Comparison of ENCODE assay signal across 10 cellular contexts in genomic region chr13:43269037-43269476, GRCh38.
DNase-seq lines count a peak whose midpoint lies in the region; ATAC-seq and TF ChIP-seq lines count a peak whose summit lies in the region.
"Had no signal": no experiment of that assay in that cellular context is flagged by ENCODE, and none has a peak within 500 bp of the region (broad histone marks: within the 10 kb centered on the region; RNA-seq: fewer than 3 reads in every experiment).

No MANE protein-coding gene starts in this region.

- H3K4me1 Mint-ChIP-seq in progenitor cell of endocrine pancreas (ENCODE audit: low read depth), result peaks cover 43% of the 10 kb centered on the region

- peak overlapping the region; percentile 17 for H3K4me3 Mint-ChIP-seq in progenitor cell of endocrine pancreas (ENCODE audit: low read depth)

- DNase-seq in Daoy (ENCODE audit: low read depth), result peak; percentile 79
- DNase-seq in SJSA1 (ENCODE audit: low read depth in 1 of 2, low spot score in 2 of 2), result peak; percentile 82 to 85
- peak; percentile 89 to 92 for DNase-seq in foreskin fibroblast
- DNase-seq in progenitor cell of endocrine pancreas (ENCODE audit: low spot score, unreplicated experiment), result peak; percentile 24
- no peak for DNase-seq in activated CD4-positive, CD25-positive, alpha-beta regulatory T cell (lab: John Stamatoyannopoulos, UW)
- no peak for DNase-seq in central memory CD4-positive, alpha-beta T cell
- DNase-seq in NCI-H82 (lab: John Stamatoyannopoulos, UW), result no peak
- DNase-seq: MM.1S had no signal

- H3K27ac ChIP-seq in SJSA1, result peak overlapping the region; percentile 73

- no peak overlapping the region for H3K4me3 ChIP-seq in SJSA1
- H3K4me3 ChIP-seq in foreskin fibroblast (ENCODE audit: low read depth in 1 of 2, low read length in 2 of 2), result no peak overlapping the region

- no peaks in the 10 kb centered on the region for H3K36me3 Mint-ChIP-seq in progenitor cell of endocrine pancreas (ENCODE audit: insufficient read depth)

- H3K27ac Mint-ChIP-seq in progenitor cell of endocrine pancreas, result peak overlapping the region; percentile 97
- H3K27ac Mint-ChIP-seq: activated T-helper 2 cell treated with anti-CD3 and anti-CD28 coated beads, Interferon-gamma antibody, Interleukin-2, Interleukin-4, amounts not matched to agents 10 μg/mL and 5 μg/mL and 100 μg/mL, durations not matched to agents 14 hours and 24 hours and 36 hours had no signal

- peaks cover 34% of the 10 kb centered on the region for H3K4me1 ChIP-seq in SJSA1 (replicated peaks)

- no peaks in the 10 kb centered on the region for H3K27me3 Mint-ChIP-seq in progenitor cell of endocrine pancreas

- H3K9me3 Mint-ChIP-seq in progenitor cell of endocrine pancreas (ENCODE audit: low read depth), result no peaks in the 10 kb centered on the region
- H3K9me3 Mint-ChIP-seq: activated T-helper 2 cell treated with anti-CD3 and anti-CD28 coated beads, Interferon-gamma antibody, Interleukin-2, Interleukin-4, amounts not matched to agents 10 μg/mL and 5 μg/mL and 100 μg/mL, durations not matched to agents 14 hours and 24 hours and 36 hours had no signal

- H3K27me3 ChIP-seq in SJSA1 (replicated peaks), result no peaks in the 10 kb centered on the region

- H3K36me3 ChIP-seq in SJSA1, result no peaks in the 10 kb centered on the region

- no peak for TF ChIP-seq CTCF in foreskin fibroblast (IDR thresholded peaks at IDR 0.05; ENCODE audit: low read depth, low read length)
- TF ChIP-seq CTCF in progenitor cell of endocrine pancreas (IDR thresholded peaks at IDR 0.05; ENCODE audit: unreplicated experiment), result no peak

- H3K9me3 ChIP-seq in SJSA1 (replicated peaks), result 0 out of 2 replicates have a peak, but pooled peaks cover under 1% of the 10 kb centered on the region

- ATAC-seq in HG03565 (IDR thresholded peaks at IDR 0.05; ENCODE audit: unreplicated experiment), result no peak

Comparison
In these comparisons a context has a peak if more than half of its experiments do, and no peak if none do; other contexts are left out.
1. DNase-seq: peak in Daoy (single experiment), SJSA1 (2 of 2), foreskin fibroblast (2 of 2) and progenitor cell of endocrine pancreas (single experiment); none in activated CD4-positive, CD25-positive, alpha-beta regulatory T cell (0 of 4), central memory CD4-positive, alpha-beta T cell (single experiment) and NCI-H82 (single experiment).